Comparison of ENCODE assay signal across 8 cellular contexts in the genomic region with DNA sequence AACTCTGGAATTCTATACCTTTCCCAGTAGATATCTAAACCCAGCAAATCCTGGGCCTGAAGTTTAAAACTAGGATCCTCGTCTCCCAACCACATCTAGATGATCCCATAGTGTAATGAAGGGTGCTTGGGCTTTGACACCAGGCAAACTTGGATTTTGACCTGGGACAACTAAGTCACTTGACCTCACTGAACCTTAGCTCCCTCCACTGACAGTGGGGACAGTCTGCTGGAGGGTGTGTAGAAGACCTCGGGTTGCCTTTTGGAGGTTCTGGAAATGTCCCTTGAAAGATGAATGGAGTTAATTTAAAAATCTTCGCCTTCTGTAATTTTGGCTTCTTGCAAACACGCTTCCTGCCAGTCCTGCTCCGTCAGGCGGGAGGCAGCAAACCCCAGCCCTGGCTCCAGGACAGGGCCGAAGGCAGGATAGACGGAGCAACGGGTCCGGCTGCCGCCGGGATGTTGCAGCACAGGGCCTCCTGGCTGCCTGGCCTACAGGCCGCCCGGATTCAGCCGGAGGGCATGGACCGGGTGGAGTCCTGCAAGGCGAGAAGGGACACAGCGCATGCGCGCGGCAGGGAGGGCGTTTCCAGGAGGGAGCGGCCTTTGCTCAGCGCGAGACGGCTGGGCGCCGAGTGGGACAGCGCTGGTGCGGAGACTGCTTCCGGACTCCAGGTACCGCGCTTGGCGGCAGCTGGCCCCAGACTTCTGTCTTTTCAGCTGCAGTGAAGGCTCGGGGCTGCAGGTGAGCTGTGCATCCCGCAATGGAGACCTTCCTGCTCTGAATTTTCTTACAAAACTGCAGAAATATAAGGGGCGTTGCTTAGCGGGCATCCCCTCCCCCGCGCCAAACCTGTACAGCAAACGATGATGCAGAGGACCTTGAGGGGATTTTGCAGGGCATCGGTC. TPM values are rescaled to one million over a fixed set of nuclear protein-coding genes. Genes with fewer than 3 reads are reported as not detected.
DNase-seq lines count a peak whose midpoint lies in the region; ATAC-seq, FAIRE-seq and TF ChIP-seq lines count a peak whose summit lies in the region.

A gene with protein sequence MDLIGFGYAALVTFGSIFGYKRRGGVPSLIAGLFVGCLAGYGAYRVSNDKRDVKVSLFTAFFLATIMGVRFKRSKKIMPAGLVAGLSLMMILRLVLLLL (plus strand): TSS at position 612 of the 908 bp plus-strand sequence. CDS start 5,990 bp downstream, outside the sequence.

- TF ChIP-seq CTCF in GM12875 (IDR thresholded peaks at IDR 0.05; ENCODE audit: borderline replicate concordance, insufficient read depth, low read depth, low read length) (no peak), pancreas (IDR thresholded peaks at IDR 0.05) (no peak), thyroid gland (IDR thresholded peaks at IDR 0.05) (peak in 1 of 6 experiments; percentile 27)

- FAIRE-seq in pancreas (lab: Jason Lieb, UNC), result no peak

- intact Hi-C loops in Right ventricle myocardium superior (cut with DNase I), result no loop called here
- intact Hi-C loops in pancreas (cut with DNase I), result no loop called here
- intact Hi-C loops in thyroid gland (cut with DNase I), result no loop called here

- DNase-seq in NCI-H1417 (lab: John Stamatoyannopoulos, UW) (peak; percentile 90 to 96 (median 91)), SW 1271 (lab: John Stamatoyannopoulos, UW) (peak; percentile 62 to 82), Right ventricle myocardium superior (peak; percentile 96), pancreas (peak; percentile 95 to 100 (median 96)), thyroid gland (peak; percentile 93 to 98)
- DNase-seq in activated naive CD8-positive, alpha-beta T cell treated with anti-CD3 and anti-CD28 coated beads, Interleukin-2, amount 50 U/mL, for 16 hours (ENCODE audit: low read depth, low spot score), result peak; percentile 80

- H3K36me3 ChIP-seq in pancreas, result no peaks in the 10 kb centered on the region
- no peaks in the 10 kb centered on the region for H3K36me3 ChIP-seq in thyroid gland

- no peaks in the 10 kb centered on the region for H3K27me3 ChIP-seq in pancreas
- no peaks in the 10 kb centered on the region for H3K27me3 ChIP-seq in thyroid gland

- peak within 1 kb of the TSS; percentile 55 for H3K4me3 ChIP-seq in GM12875 (ENCODE audit: low read depth, low read length)
- H3K4me3 ChIP-seq in pancreas, result peak within 1 kb of the TSS; percentile 31 to 64 (median 54)
- H3K4me3 ChIP-seq in thyroid gland (replicated peaks in 1 of 3), result peak within 1 kb of the TSS; percentile 21 to 91 (median 53)

- 4% methylated on average over 42 of the region's 42 CpGs for WGBS in pancreas, 2 donors
- WGBS in thyroid gland, 2 donors, result 8 to 14% methylated on average over 17 to 25 of the region's 42 CpGs

- H3K4me1 ChIP-seq in pancreas (peaks cover 3 to 15% (median 10%) of the 10 kb centered on the region in 3 donors), thyroid gland (peaks cover 7 to 14% of the 10 kb centered on the region in 2 donors)

- peak; percentile 98 for ATAC-seq in HG02763 (IDR thresholded peaks at IDR 0.05; ENCODE audit: unreplicated experiment)
- peak; percentile 100 for ATAC-seq in Right ventricle myocardium superior (ENCODE audit: poor library complexity)
- ATAC-seq in pancreas, result peak; percentile 96 to 99 (median 98)

- peak in 1 of 2 donors; percentile 82 for TF ChIP-seq POLR2A in thyroid gland (IDR thresholded peaks at IDR 0.05)

- H3K27ac ChIP-seq in pancreas (peak within 1 kb of the TSS; percentile 17 to 70 (median 48)), thyroid gland (peak within 1 kb of the TSS in 2 of 3 donors; percentile 13 to 50)

- H3K9me3 ChIP-seq in pancreas (no peaks in the 10 kb centered on the region), thyroid gland (no peaks in the 10 kb centered on the region)

RNA-seq across cellular contexts. Expression of the gene that starts here (rescaled TPM):
- 8.4 TPM for total RNA-seq in Right ventricle myocardium superior
- total RNA-seq in pancreas, result 10 to 100 TPM; 12.4 to 24.4 (median 17.3) TPM
- 10 to 100 TPM; 15.9 to 29.6 TPM for polyA plus RNA-seq in pancreas
- 10 to 100 TPM; 15.3 to 43.0 (median 27.1) TPM for total RNA-seq in thyroid gland

Comparison
In these comparisons a context has a peak if more than half of its experiments do, and no peak if none do; other contexts are left out.
1. Peak in every context shown above with its lines: DNase-seq, ATAC-seq, H3K4me3 ChIP-seq and H3K27ac ChIP-seq.